23 cellular contexts compared by ENCODE assay signal in genomic region chr1:247165674-247166073, GRCh38.
"Had no signal": no experiment of that assay in that cellular context is flagged by ENCODE, and none has a peak within 500 bp of the region (broad histone marks: within the 10 kb centered on the region; RNA-seq: fewer than 3 reads in every experiment).

No MANE protein-coding gene starts in this region.

- H3K27ac Mint-ChIP-seq: activated B cell treated with CpG ODN at 0.5 μM for 24 hours; activated naive CD4-positive, alpha-beta T cell treated with anti-CD3 and anti-CD28 coated beads, Interleukin-2, amount 50 U/mL, for 24 hours; mesothelial cell of epicardium; naive B cell; nephron progenitor cell; stimulated activated memory B cell treated with anti-CD40 and anti-IgM and Interleukin-4, amounts not matched to agents 10 μg/mL and 1 μg/mL and 100 μg/mL, for 72 hours; T-helper 2 cell treated with Interferon-gamma antibody and Interleukin-4, amounts not matched to agents 5 μg/mL and 100 μg/mL, for 36 hours had no signal

- H3K36me3 ChIP-seq: ovary, prostate gland had no signal

- H3K27ac ChIP-seq: ovary, prostate gland, transverse colon had no signal

- H3K27me3 Mint-ChIP-seq: activated B cell treated with CpG ODN at 0.5 μM for 24 hours; activated naive CD4-positive, alpha-beta T cell treated with anti-CD3 and anti-CD28 coated beads, Interleukin-2, amount 50 U/mL, for 24 hours; central memory CD8-positive, alpha-beta T cell; naive B cell; stimulated activated memory B cell treated with anti-CD40 and anti-IgM and Interleukin-4, amounts not matched to agents 10 μg/mL and 1 μg/mL and 100 μg/mL, for 72 hours had no signal

- H3K4me3 Mint-ChIP-seq: activated B cell treated with CpG ODN at 0.5 μM for 24 hours; activated naive CD4-positive, alpha-beta T cell treated with anti-CD3 and anti-CD28 coated beads, Interleukin-2, amount 50 U/mL, for 24 hours; central memory CD8-positive, alpha-beta T cell; mesothelial cell of epicardium; naive B cell; nephron progenitor cell; stimulated activated memory B cell treated with anti-CD40 and anti-IgM and Interleukin-4, amounts not matched to agents 10 μg/mL and 1 μg/mL and 100 μg/mL, for 72 hours; T-helper 2 cell treated with Interferon-gamma antibody and Interleukin-4, amounts not matched to agents 5 μg/mL and 100 μg/mL, for 36 hours had no signal

- H3K4me3 ChIP-seq: ovary, prostate gland, transverse colon had no signal

- DNase-seq: activated B cell treated with CpG ODN at 0.5 μM for 24 hours; activated CD4-positive, alpha-beta T cell treated with anti-CD3 and anti-CD28 coated beads, Interleukin-2, amount 50 U/mL, for 4 hours; activated CD8-positive, alpha-beta memory T cell treated with anti-CD3 and anti-CD28 coated beads for 24 hours; activated gamma-delta T cell treated with Interleukin-2 at 50 U/mL for 16 hours; dermis blood vessel endothelial cell; effector CD4-positive, alpha-beta T cell; islet precursor cell; left cardiac atrium; naive B cell; nephron progenitor cell; ovary; retina; small intestine; stimulated activated CD4-positive, alpha-beta T cell treated with anti-CD3 and anti-CD28 coated beads, Interleukin-4, amount 100 ng/mL, for 24 hours; T-helper 1 cell; transverse colon had no signal

- H3K4me1 Mint-ChIP-seq: nephron progenitor cell had no signal

- H3K27me3 ChIP-seq: ovary, transverse colon had no signal

- H3K9me3 ChIP-seq: ovary, prostate gland had no signal

- ATAC-seq: left cardiac atrium; sciatic nerve; stimulated activated memory B cell treated with anti-CD40 and anti-IgM and Interleukin-4, amounts not matched to agents 10 μg/mL and 1 μg/mL and 100 μg/mL, for 72 hours had no signal

- H3K4me1 ChIP-seq: prostate gland had no signal
